16 cellular contexts compared by ENCODE assay signal in the genomic region with DNA sequence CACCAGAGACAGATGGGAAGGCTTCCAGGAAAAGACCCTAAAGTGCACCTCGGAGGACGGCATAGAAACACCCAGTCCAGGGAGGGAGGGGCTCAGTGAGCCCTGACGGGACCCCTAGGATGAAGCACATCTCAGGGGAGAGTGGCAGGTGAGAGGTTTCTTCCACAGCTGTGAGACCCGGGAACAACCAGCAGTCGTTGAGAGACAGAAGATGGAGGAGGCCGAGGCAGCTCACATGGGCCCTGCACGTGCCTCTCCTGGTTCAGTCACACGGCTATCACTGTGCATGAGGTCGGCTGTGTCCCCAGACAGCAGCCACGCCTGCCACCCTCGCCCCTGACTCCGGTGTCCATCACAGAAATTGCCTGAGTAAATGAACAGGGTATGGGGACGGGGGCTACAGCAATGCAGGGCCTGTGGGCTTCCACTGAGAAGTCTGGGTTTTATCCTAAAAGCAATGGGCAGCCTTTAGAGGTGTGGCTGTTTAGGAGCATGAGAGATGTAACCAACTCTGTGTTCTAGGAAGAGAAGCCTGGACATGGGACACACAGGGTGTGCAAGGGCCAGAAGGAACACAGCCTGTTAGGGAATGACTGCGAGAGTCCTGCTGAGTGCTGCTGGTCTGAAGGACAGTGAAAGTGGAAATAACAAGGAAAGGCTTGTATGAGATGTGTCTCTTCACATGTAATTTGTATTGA.
"Had no signal": no experiment of that assay in that cellular context is flagged by ENCODE, and none has a peak within 500 bp of the region (broad histone marks: within the 10 kb centered on the region; RNA-seq: fewer than 3 reads in every experiment).

No MANE protein-coding gene starts in this region.

- H3K27ac ChIP-seq: KMS-11 had no signal

- H3K36me3 ChIP-seq: MG63 had no signal

- H3K4me3 ChIP-seq: MG63 had no signal

- H3K27me3 ChIP-seq: MG63 had no signal

- ATAC-seq: activated CD4-positive, CD25-positive, alpha-beta regulatory T cell treated with anti-CD3 and anti-CD28 coated beads, Interleukin-2, amount 50 U/mL, for 24 hours; activated CD8-positive, alpha-beta T cell treated with anti-CD3 and anti-CD28 coated beads for 36 hours; PC-3 had no signal

- FAIRE-seq: RCC 7860 had no signal

- H3K4me2 ChIP-seq: KMS-11 had no signal

- H3K9ac ChIP-seq: KMS-11 had no signal

- DNase-seq: activated CD4-positive, alpha-beta T cell treated with anti-CD3 and anti-CD28 coated beads for 4 hours; activated CD8-positive, alpha-beta memory T cell treated with anti-CD3 and anti-CD28 coated beads, Interleukin-2, amount 50 U/mL, for 4 hours; activated CD8-positive, alpha-beta T cell treated with anti-CD3 and anti-CD28 coated beads for 36 hours; activated naive CD4-positive, alpha-beta T cell treated with anti-CD3 and anti-CD28 coated beads for 36 hours; MG63; NCI-H1105 treated with DMSO at 0.1 percent for 48 hours; NCI-H1436 treated with DMSO at 0.1 percent for 48 hours; NCI-H187; NCI-H2081; NCI-H446; NCI-H524; PC-3; SHP77 treated with DMSO at 0.1 percent for 48 hours had no signal
